In genomic region chr20:30290361-30291063, GRCh38 we compare ENCODE assay signal across 1 cellular context.
TF ChIP-seq lines count a peak whose summit lies in the region.

No MANE protein-coding gene starts in this region.

TF ChIP-seq in HepG2, 621 proteins besides CTCF, POLR2A, EP300 and RAD21 (continued from another document):
- TF ChIP-seq ZNF281 (CRISPR knock-in tag; IDR thresholded peaks at IDR 0.05; ENCODE audit: borderline replicate concordance) (peak; percentile 41; the same call in 1 of the 2 replicates), ZNF543 (CRISPR knock-in tag; IDR thresholded peaks at IDR 0.05) (peak; percentile 99), ZFP91 (CRISPR knock-in tag; IDR thresholded peaks at IDR 0.05; ENCODE audit: borderline replicate concordance) (peak; percentile 17; the same call in 1 of the 2 replicates)
